In the genomic region with DNA sequence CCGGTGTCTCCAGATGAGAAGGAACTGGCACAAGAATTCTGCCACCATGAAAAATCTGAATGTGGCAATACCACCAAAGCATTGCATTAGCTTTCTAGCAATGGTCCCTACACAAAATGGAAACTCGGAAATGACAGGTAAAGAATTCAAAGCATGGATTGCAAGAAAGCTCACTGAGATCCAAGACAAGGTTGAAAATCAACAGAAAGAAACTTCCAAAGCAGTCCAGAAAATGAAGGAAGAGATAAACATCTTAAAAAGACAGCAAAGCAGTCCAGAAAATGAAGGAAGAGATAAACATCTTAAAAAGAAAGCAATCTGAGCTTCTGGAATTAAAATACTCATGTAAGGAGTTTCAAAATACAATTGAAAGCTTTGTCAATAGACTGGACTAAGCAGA, we compare ENCODE assay signal across 9 cellular contexts. TPM values are rescaled to one million over a fixed set of nuclear protein-coding genes. Genes with fewer than 3 reads are reported as not detected.
"Had no signal": no experiment of that assay in that cellular context is flagged by ENCODE, and none has a peak within 500 bp of the region (broad histone marks: within the 10 kb centered on the region; RNA-seq: fewer than 3 reads in every experiment).

No MANE protein-coding gene starts in this region.

- FAIRE-seq: G401.6, GM12878, GM12891, GM12892, GM18507, GM19239 had no signal

- ATAC-seq: GM12878 had no signal

- H3K4me3 ChIP-seq: GM12878 had no signal

- DNase-seq: GDM1, GF-D8 had no signal

RNA-seq across cellular contexts. Expression of a gene that starts 16.8 kb away (rescaled TPM):
- total RNA-seq: G401, GM12878 had no signal
